ENCODE assay signal across 1 cellular context in genomic region chr16:66927012-66927436, GRCh38.
A peak's percentile ranks its signal among the peaks of the same experiment; 100 is the strongest.
TF ChIP-seq lines count a peak whose summit lies in the region.

No MANE protein-coding gene starts in this region.

TF ChIP-seq in HepG2, 621 proteins besides CTCF, POLR2A, EP300 and RAD21:
- TF ChIP-seq ARHGAP35 (CRISPR knock-in tag; IDR thresholded peaks at IDR 0.05; ENCODE audit: borderline replicate concordance) = no peak
- no peak for TF ChIP-seq ZSCAN31 (CRISPR knock-in tag; IDR thresholded peaks at IDR 0.05; ENCODE audit: low read depth)
- no peak for TF ChIP-seq FOXO1 (CRISPR knock-in tag; IDR thresholded peaks at IDR 0.05)
- TF ChIP-seq REL (CRISPR knock-in tag; conservative IDR thresholded peaks at IDR 0.05) = no peak
- peak; percentile 25; the same call in 1 of the 2 replicates for TF ChIP-seq ZNF281 (CRISPR knock-in tag; IDR thresholded peaks at IDR 0.05; ENCODE audit: borderline replicate concordance)
- TF ChIP-seq ZNF292 (CRISPR knock-in tag; IDR thresholded peaks at IDR 0.05; ENCODE audit: borderline replicate concordance, low read depth) = no peak
- no peak for TF ChIP-seq SNAI1 (CRISPR knock-in tag; IDR thresholded peaks at IDR 0.05; ENCODE audit: borderline replicate concordance)
- TF ChIP-seq RFX3 (CRISPR knock-in tag; IDR thresholded peaks at IDR 0.05) = peak; percentile 45; the same call in 1 of the 2 replicates
- 0 out of 2 replicates have a peak, but pooled peaks have one; percentile 38 for TF ChIP-seq NRL (CRISPR knock-in tag; IDR thresholded peaks at IDR 0.05; ENCODE audit: borderline replicate concordance)
- peak; percentile 12; the same call in 1 of the 2 replicates for TF ChIP-seq TBX3 (IDR thresholded peaks at IDR 0.05; ENCODE audit: borderline replicate concordance)
- peak; percentile 54 for TF ChIP-seq ASH2L (IDR thresholded peaks at IDR 0.05; ENCODE audit: insufficient read length, low read depth, low read length)
- TF ChIP-seq ZBTB37 (CRISPR knock-in tag; IDR thresholded peaks at IDR 0.05) = peak; percentile 27; the same call in 1 of the 2 replicates
- TF ChIP-seq NR2F1 (CRISPR knock-in tag; IDR thresholded peaks at IDR 0.05) = 0 out of 4 replicates have a peak, but pooled peaks of 1 of the 2 experiments have one; percentile 46
- TF ChIP-seq SSRP1 (CRISPR knock-in tag; IDR thresholded peaks at IDR 0.05) = no peak
- TF ChIP-seq ZNF234 (CRISPR knock-in tag; conservative IDR thresholded peaks at IDR 0.05) = no peak
- TF ChIP-seq NFKB2 (CRISPR knock-in tag; IDR thresholded peaks at IDR 0.05; ENCODE audit: borderline replicate concordance) = 0 out of 2 replicates have a peak, but pooled peaks have one; percentile 8
- TF ChIP-seq PATZ1 (CRISPR knock-in tag; IDR thresholded peaks at IDR 0.05) = 0 out of 2 replicates have a peak, but pooled peaks have one; percentile 34
- no peak for TF ChIP-seq KDM5B (CRISPR knock-in tag; IDR thresholded peaks at IDR 0.05; ENCODE audit: borderline replicate concordance)
- TF ChIP-seq RFX1 (IDR thresholded peaks at IDR 0.05) = peak; percentile 74
- TF ChIP-seq BRF2 (CRISPR knock-in tag; IDR thresholded peaks at IDR 0.05) = no peak
- TF ChIP-seq BCLAF1 (IDR thresholded peaks at IDR 0.05) = no peak
- TF ChIP-seq ZNF7 (CRISPR knock-in tag; IDR thresholded peaks at IDR 0.05) = no peak
- TF ChIP-seq E2F2 (CRISPR knock-in tag; IDR thresholded peaks at IDR 0.05; ENCODE audit: borderline replicate concordance) = no peak
- peak; percentile 43 for TF ChIP-seq TEAD3 (CRISPR knock-in tag; optimal IDR thresholded peaks at IDR 0.05; ENCODE audit: borderline replicate concordance)
- TF ChIP-seq CERS6 (CRISPR knock-in tag; IDR thresholded peaks at IDR 0.05) = no peak
- no peak for TF ChIP-seq ARNT (IDR thresholded peaks at IDR 0.05)
- TF ChIP-seq ZNF230 (CRISPR knock-in tag; IDR thresholded peaks at IDR 0.05) = no peak
- no peak for TF ChIP-seq CBX1 (IDR thresholded peaks at IDR 0.05; ENCODE audit: low read depth)
- no peak for TF ChIP-seq KMT2B (CRISPR knock-in tag; IDR thresholded peaks at IDR 0.05)
- TF ChIP-seq ZNF329 (CRISPR knock-in tag; IDR thresholded peaks at IDR 0.05; ENCODE audit: low read depth) = no peak
- TF ChIP-seq KLF13 (CRISPR knock-in tag; IDR thresholded peaks at IDR 0.05) = no peak
- TF ChIP-seq ZNF280B (CRISPR knock-in tag; IDR thresholded peaks at IDR 0.05; ENCODE audit: borderline replicate concordance) = no peak
- no peak for TF ChIP-seq NCOA5 (CRISPR knock-in tag; IDR thresholded peaks at IDR 0.05)
- TF ChIP-seq PHF20 (CRISPR knock-in tag; IDR thresholded peaks at IDR 0.05) = no peak
- 0 out of 2 replicates have a peak, but pooled peaks have one; percentile 45 for TF ChIP-seq AHR (CRISPR knock-in tag; IDR thresholded peaks at IDR 0.05)
- no peak for TF ChIP-seq NR2F6 (IDR thresholded peaks at IDR 0.05)
- no peak for TF ChIP-seq NR2F6 (CRISPR knock-in tag; IDR thresholded peaks at IDR 0.05)
- TF ChIP-seq HMGA1 (CRISPR knock-in tag; conservative IDR thresholded peaks at IDR 0.05) = no peak
- TF ChIP-seq ZBTB1 (CRISPR knock-in tag; IDR thresholded peaks at IDR 0.05; ENCODE audit: borderline replicate concordance) = no peak
- peak; percentile 62; the same call in 1 of the 2 replicates for TF ChIP-seq MAZ (IDR thresholded peaks at IDR 0.05; ENCODE audit: borderline replicate concordance, low read depth, low read length)
- TF ChIP-seq MAZ (CRISPR knock-in tag; IDR thresholded peaks at IDR 0.05; ENCODE audit: low read depth) = no peak
- TF ChIP-seq XRCC5 (optimal IDR thresholded peaks at IDR 0.05; ENCODE audit: low read length) = no peak
- no peak for TF ChIP-seq DNMT3B (CRISPR knock-in tag; conservative IDR thresholded peaks at IDR 0.05)
- TF ChIP-seq ZNF777 (CRISPR knock-in tag; IDR thresholded peaks at IDR 0.05) = peak; percentile 18
- no peak for TF ChIP-seq ARID4A (CRISPR knock-in tag; IDR thresholded peaks at IDR 0.05; ENCODE audit: borderline replicate concordance)
- TF ChIP-seq NFIC (IDR thresholded peaks at IDR 0.05; ENCODE audit: low read length) = no peak
- TF ChIP-seq HDAC1 (CRISPR knock-in tag; IDR thresholded peaks at IDR 0.05) = no peak
